In the genomic region with DNA sequence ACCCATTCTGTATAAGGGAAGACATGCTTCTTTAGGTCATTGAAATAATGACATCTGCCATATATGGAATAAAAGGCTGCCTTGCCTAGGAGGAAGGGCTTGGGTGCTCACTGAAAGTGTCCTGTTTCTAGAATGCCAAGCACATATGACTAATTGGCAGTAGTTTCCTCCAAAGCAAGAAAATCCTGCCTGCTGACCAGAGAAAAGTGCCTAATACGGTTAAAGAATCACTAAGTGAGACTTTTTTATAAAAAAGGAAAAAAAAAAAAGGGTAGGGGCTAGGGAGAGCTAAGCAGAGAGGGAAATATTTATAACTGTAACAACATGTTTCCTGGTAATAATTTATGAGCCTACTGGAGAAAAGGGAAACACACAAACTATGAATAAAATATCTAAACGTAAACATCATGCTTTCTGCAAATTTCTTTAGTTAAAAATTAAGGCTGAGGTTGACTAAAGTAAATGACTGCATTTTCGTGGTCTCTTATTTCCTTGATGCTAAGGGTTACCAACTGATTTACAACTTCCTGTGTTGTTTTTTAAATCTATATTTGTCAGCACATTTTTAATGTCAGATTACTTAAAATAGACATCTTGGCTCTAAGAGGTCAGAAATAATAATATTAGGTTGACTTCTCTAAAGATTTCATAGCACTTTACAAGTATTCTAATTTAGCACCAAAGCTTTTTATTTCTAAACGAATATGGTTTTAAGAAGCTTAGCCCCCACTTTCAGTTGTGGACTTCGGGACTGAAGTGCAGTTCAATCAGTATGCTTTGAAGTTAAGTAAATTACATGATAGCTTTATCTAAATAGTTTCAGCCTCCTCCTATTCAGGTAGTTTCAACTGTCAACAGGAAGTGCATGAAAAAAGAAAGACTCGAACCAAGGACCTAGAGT, we compare ENCODE assay signal across 9 cellular contexts.
DNase-seq lines count a peak whose midpoint lies in the region; ATAC-seq and TF ChIP-seq lines count a peak whose summit lies in the region.
"Had no signal": no experiment of that assay in that cellular context is flagged by ENCODE, and none has a peak within 500 bp of the region (broad histone marks: within the 10 kb centered on the region; RNA-seq: fewer than 3 reads in every experiment).

No MANE protein-coding gene starts in this region.

- POLR2A ChIA-PET in CD4-positive, alpha-beta memory T cell (lab: Charles Lee; ENCODE audit: partially characterized antibody): interaction anchor here (0.9 to 3.3 kb wide), 8 partner anchors 9 to 622 kb away, joined by 3 to 22 read pairs (median 6); partner anchors contain the start of genes ARID5B and ZNF365

- peak overlapping the region in 6 of 8 donors; percentile 15 to 71 (median 55) for H3K4me3 Mint-ChIP-seq in CD4-positive, alpha-beta memory T cell
- no peak overlapping the region for H3K4me3 Mint-ChIP-seq in osteocyte (ENCODE audit: unreplicated experiment)

- CTCF ChIA-PET in CD4-positive, alpha-beta memory T cell (lab: Charles Lee; ENCODE audit: partially characterized antibody): interaction anchor here (0.7 to 7.9 kb wide), 15 partner anchors 11 to 1846 kb away, joined by 3 to 99 read pairs (median 8); partner anchors contain the start of gene CCDC6

- TF ChIP-seq CTCF in osteocyte (IDR thresholded peaks at IDR 0.05) (no peak), body of pancreas (IDR thresholded peaks at IDR 0.05) (no peak)

- H3K27ac Mint-ChIP-seq in CD4-positive, alpha-beta memory T cell: peak overlapping the region in 6 of 7 donors; percentile 32 to 68 (median 46)
- H3K27ac Mint-ChIP-seq in osteocyte (ENCODE audit: unreplicated experiment): peak overlapping the region; percentile 83

- H3K27me3 ChIP-seq in CD4-positive, alpha-beta memory T cell (ENCODE audit: insufficient read depth, low read length): no peaks in the 10 kb centered on the region
- H3K27me3 ChIP-seq in body of pancreas: no peaks in the 10 kb centered on the region

- no peaks in the 10 kb centered on the region for H3K27me3 Mint-ChIP-seq in CD4-positive, alpha-beta memory T cell
- no peaks in the 10 kb centered on the region for H3K27me3 Mint-ChIP-seq in osteocyte (ENCODE audit: unreplicated experiment)

- H3K9me3 Mint-ChIP-seq in CD4-positive, alpha-beta memory T cell: no peaks in the 10 kb centered on the region
- H3K9me3 Mint-ChIP-seq in osteocyte (ENCODE audit: unreplicated experiment): no peaks in the 10 kb centered on the region

- H3K4me3 ChIP-seq in CD4-positive, alpha-beta memory T cell (ENCODE audit: low read length in 2 of 2): no peak overlapping the region
- no peak overlapping the region for H3K4me3 ChIP-seq in body of pancreas

- H3K4me1 ChIP-seq in CD4-positive, alpha-beta memory T cell (ENCODE audit: insufficient read depth, low read length): peaks cover 20% of the 10 kb centered on the region
- H3K4me1 ChIP-seq in body of pancreas: peaks cover 28% of the 10 kb centered on the region

- peak in 3 of 5 donors; percentile 8 to 12 (median 11) for DNase-seq in CD4-positive, alpha-beta memory T cell
- peak; percentile 66 for DNase-seq in KG1 (lab: John Stamatoyannopoulos, UW)
- DNase-seq in cerebellar cortex (ENCODE audit: low spot score): peak; percentile 39
- no peak for DNase-seq in osteocyte (ENCODE audit: extremely low spot score, unreplicated experiment)
- DNase-seq in occipital lobe (lab: John Stamatoyannopoulos, UW): no peak
- DNase-seq in stimulated activated CD4-positive, alpha-beta T cell treated with anti-CD3 and anti-CD28 coated beads, Interleukin-4, amount 100 ng/mL, for 1 hour: no peak
- no peak for DNase-seq in body of pancreas

- peak; percentile 54 for ATAC-seq in GM21381 (IDR thresholded peaks at IDR 0.05; ENCODE audit: unreplicated experiment)
- ATAC-seq in body of pancreas: no peak

- no peaks in the 10 kb centered on the region for H3K9me3 ChIP-seq in CD4-positive, alpha-beta memory T cell (ENCODE audit: control insufficient read depth in 1 of 2, low read length in 2 of 2)
- H3K9me3 ChIP-seq in body of pancreas: no peaks in the 10 kb centered on the region

- no peaks in the 10 kb centered on the region for H3K36me3 ChIP-seq in CD4-positive, alpha-beta memory T cell (ENCODE audit: insufficient read depth, low read length)
- H3K36me3 ChIP-seq in body of pancreas (replicated peaks in 1 of 2; ENCODE audit: insufficient read depth in 1 of 2, low read depth in 2 of 2): no peaks in the 10 kb centered on the region

- intact Hi-C loops in CD4-positive, alpha-beta memory T cell (cut with micrococcal nuclease): loop anchor here (5.0 kb wide), 1 partner anchor 395 kb away; no protein-coding TSS in a partner anchor
- intact Hi-C loops in body of pancreas (cut with DNase I): no loop called here

- H3K36me3 Mint-ChIP-seq in CD4-positive, alpha-beta memory T cell: no peaks in the 10 kb centered on the region
- no peaks in the 10 kb centered on the region for H3K36me3 Mint-ChIP-seq in osteocyte (ENCODE audit: unreplicated experiment)

- H3K4me1 Mint-ChIP-seq in CD4-positive, alpha-beta memory T cell: peaks cover 16 to 29% (median 21%) of the 10 kb centered on the region in 4 donors
- H3K4me1 Mint-ChIP-seq in osteocyte (ENCODE audit: unreplicated experiment): peaks cover 59% of the 10 kb centered on the region

- no peak overlapping the region for H3K27ac ChIP-seq in CD4-positive, alpha-beta memory T cell (ENCODE audit: low read depth, low read length)
- H3K27ac ChIP-seq in body of pancreas: peak overlapping the region in 1 of 4 donors; percentile 46
- H3K27ac ChIP-seq: HL-60 had no signal

- TF ChIP-seq POLR2A in body of pancreas (IDR thresholded peaks at IDR 0.05): no peak

- 25 to 40% methylated on average over 6 of the region's 6 CpGs for WGBS in body of pancreas, 2 donors

Comparison
In these comparisons a context has a peak if more than half of its experiments do, and no peak if none do; other contexts are left out.
1. DNase-seq: peak in CD4-positive, alpha-beta memory T cell (3 of 5), KG1 (single experiment) and cerebellar cortex (single experiment); none in osteocyte (single experiment), occipital lobe (single experiment), stimulated activated CD4-positive, alpha-beta T cell treated with anti-CD3 and anti-CD28 coated beads, Interleukin-4, amount 100 ng/mL, for 1 hour (single experiment) and body of pancreas (0 of 4).